Comparison of ENCODE assay signal across 8 cellular contexts in genomic region chr21:37074546-37074945, GRCh38. TPM values are rescaled to one million over a fixed set of nuclear protein-coding genes. Genes with fewer than 3 reads are reported as not detected.
A peak's percentile ranks its signal among the peaks of the same experiment; 100 is the strongest.
DNase-seq lines count a peak whose midpoint lies in the region; ATAC-seq, FAIRE-seq and TF ChIP-seq lines count a peak whose summit lies in the region.

No MANE protein-coding gene starts in this region.

- ATAC-seq in K562 = no peak
- no peak for ATAC-seq in HG02870 (IDR thresholded peaks at IDR 0.05; ENCODE audit: unreplicated experiment)

- no peaks in the 10 kb centered on the region for H3K9me1 ChIP-seq in K562 (ENCODE audit: control insufficient read depth, insufficient read depth, low read length)

- H3K27ac ChIP-seq in HEK293 (ENCODE audit: extremely low read depth, low read depth, low read length) = no peak overlapping the region
- peak overlapping the region; percentile 85; the same call in 1 of the 3 replicates for H3K27ac ChIP-seq in K562 (ENCODE audit: extremely low read depth, low read depth, low read length)
- H3K27ac ChIP-seq in mucosa of rectum (ENCODE audit: low read depth in 2 of 2, low read length in 2 of 2) = peak overlapping the region; percentile 98

- no peak for FAIRE-seq in K562 (lab: Jason Lieb, UNC)

- in situ Hi-C loops in K562 (cut with MboI) = no loop called here

- CTCF ChIA-PET in AG04449 (lab: Yijun Ruan, JAX) (interaction anchor here (1.2 to 1.5 kb wide), 2 partner anchors 13 to 96 kb away, joined by 5 read pairs; no protein-coding TSS in a partner anchor), HEK293 (lab: Yijun Ruan, JAX) (interaction anchor here (0.6 to 1.1 kb wide), 4 partner anchors 12 to 98 kb away, joined by 3 to 4 read pairs (median 4); no protein-coding TSS in a partner anchor), K562 (lab: Yijun Ruan, JAX; ENCODE audit: low intra/inter-chr PET ratio) (no interaction called here)

- POLR2A ChIA-PET in AG04449 (lab: Yijun Ruan, JAX) (no interaction called here), HEK293 (lab: Yijun Ruan, JAX) (no interaction called here), K562 (lab: Yijun Ruan, JAX) (interaction anchor here (1.3 to 1.6 kb wide), 2 partner anchors 12 to 104 kb away, joined by 3 read pairs; no protein-coding TSS in a partner anchor)

- no peak for TF ChIP-seq RAD21 in K562 (CRISPR knock-in tag; conservative IDR thresholded peaks at IDR 0.05 in 1 of 2, IDR thresholded peaks at IDR 0.05 in 1 of 2)

- H3K4me3 ChIP-seq in AG04449 (ENCODE audit: low read depth, low read length) (peak overlapping the region; percentile 96), HEK293 (ENCODE audit: low read depth, low read length) (peak overlapping the region; percentile 75), K562 (peak overlapping the region; percentile 69), mucosa of rectum (ENCODE audit: low read length in 2 of 2) (peak overlapping the region; percentile 96 to 99)

- peak overlapping the region; percentile 88; the same call in 1 of the 2 replicates for H2AFZ ChIP-seq in K562 (ENCODE audit: low read depth, low read length)

- WGBS in K562 (ENCODE audit: insufficient coverage, low coverage, missing lambda C conversion rate) = 4% methylated on average over 9 of the region's 9 CpGs

- H3K4me2 ChIP-seq in K562 (ENCODE audit: insufficient read depth, low read length) = peak overlapping the region; percentile 92

- intact Hi-C loops in K562 (cut with micrococcal nuclease) = no loop called here

- peaks cover 78% of the 10 kb centered on the region for H3K79me2 ChIP-seq in K562 (ENCODE audit: control insufficient read depth, insufficient read depth, low read length)

- no peak for TF ChIP-seq EP300 in K562 (IDR thresholded peaks at IDR 0.05; ENCODE audit: low read length)

- TF ChIP-seq CTCF in AG04449 (IDR thresholded peaks at IDR 0.05; ENCODE audit: insufficient read depth, low read length, missing control alignments) = no peak
- TF ChIP-seq CTCF in HEK293 (tag by site-specific recombination; IDR thresholded peaks at IDR 0.05) = no peak
- no peak for TF ChIP-seq CTCF in K562 (IDR thresholded peaks at IDR 0.05 in 2 of 3, conservative IDR thresholded peaks at IDR 0.05 in 1 of 3; ENCODE audit: insufficient read depth in 2 of 3, low read depth in 1 of 3, low read length in 3 of 3)

- H3K36me3 ChIP-seq in HEK293 (ENCODE audit: control insufficient read depth in 2 of 2, insufficient read depth in 1 of 2, low read length in 2 of 2) = peaks cover 0 to 10% of the 10 kb centered on the region in 2 experiments; a peak in 2 of 3 replicates
- H3K36me3 ChIP-seq in K562 (ENCODE audit: control insufficient read depth, insufficient read depth, low read length) = peaks cover 12% of the 10 kb centered on the region; the same call in 1 of the 3 replicates
- no peaks in the 10 kb centered on the region for H3K36me3 ChIP-seq in mucosa of rectum (ENCODE audit: control insufficient read depth in 2 of 2, insufficient read depth in 2 of 2, low read length in 2 of 2)

- H3K4me1 ChIP-seq in HEK293 (ENCODE audit: control insufficient read depth, insufficient read depth, low read length) (0 out of 2 replicates have a peak, but pooled peaks cover 6% of the 10 kb centered on the region), K562 (replicated peaks in 1 of 2; ENCODE audit: control insufficient read depth in 2 of 2, insufficient read depth in 2 of 2, low read length in 2 of 2) (peaks cover 15 to 26% of the 10 kb centered on the region in 2 experiments; a peak in 4 of 5 replicates), mucosa of rectum (ENCODE audit: control insufficient read depth in 2 of 2, insufficient read depth in 2 of 2, low read length in 2 of 2) (peaks cover 16 to 18% of the 10 kb centered on the region in 2 donors)

- TF ChIP-seq POLR2A in K562 (conservative IDR thresholded peaks at IDR 0.05) = no peak

- no TSS peak for BruUV-seq in K562 (replicated peaks; lab: Mats Ljungman, UMichigan)

- H3K9me3 ChIP-seq in HEK293 (ENCODE audit: control insufficient read depth, insufficient read depth, low read depth, low read length) (no peaks in the 10 kb centered on the region), K562 (replicated peaks; ENCODE audit: control insufficient read depth, insufficient read depth, low read depth, low read length) (no peaks in the 10 kb centered on the region), mucosa of rectum (ENCODE audit: control insufficient read depth in 2 of 2, low read length in 2 of 2) (no peaks in the 10 kb centered on the region)

- H3K27me3 ChIP-seq in K562 (ENCODE audit: control insufficient read depth in 2 of 2, insufficient read depth in 2 of 2, low read length in 2 of 2) (no peaks in the 10 kb centered on the region), mucosa of rectum (ENCODE audit: control insufficient read depth in 2 of 2, insufficient read depth in 2 of 2, low read length in 2 of 2) (no peaks in the 10 kb centered on the region)

- H3K9ac ChIP-seq in K562 (ENCODE audit: insufficient read depth in 1 of 2, low read depth in 2 of 2, low read length in 2 of 2) (peak overlapping the region; percentile 82 to 99; a peak in 3 of 4 replicates), mucosa of rectum (ENCODE audit: low read depth in 1 of 2, low read length in 2 of 2) (peak overlapping the region; percentile 93 to 97)

- H4K20me1 ChIP-seq in K562 (replicated peaks; ENCODE audit: control insufficient read depth, insufficient read depth, low read length) = peaks cover 10% of the 10 kb centered on the region; the same call in 1 of the 2 replicates

- no peak for DNase-seq in AG04449 (ENCODE audit: low read depth, low spot score)
- DNase-seq in K562 (ENCODE audit: extremely low read depth in 1 of 4, low spot score in 3 of 4) = peak in 1 of 4 experiments; percentile 37
- DNase-seq in SW480 (ENCODE audit: low spot score) = no peak
- no peak for DNase-seq in NCI-H1048 (lab: John Stamatoyannopoulos, UW)
- no peak for DNase-seq in COLO829 (ENCODE audit: low spot score)

TF ChIP-seq in HEK293, 187 proteins besides CTCF, POLR2A, EP300 and RAD21 (continues in another document):
- TF ChIP-seq ZNF626 (tag by site-specific recombination; IDR thresholded peaks at IDR 0.05) = no peak

TF ChIP-seq in K562, 482 proteins besides CTCF, POLR2A, EP300 and RAD21:
- TF ChIP-seq CEBPG (CRISPR knock-in tag; IDR thresholded peaks at IDR 0.05) = no peak
- 0 out of 4 replicates have a peak, but pooled peaks of 1 of the 2 experiments have one; percentile 12 for TF ChIP-seq CEBPG (tag; conservative IDR thresholded peaks at IDR 0.05 in 1 of 2, IDR thresholded peaks at IDR 0.05 in 1 of 2)
- no peak for TF ChIP-seq TAF9B (IDR thresholded peaks at IDR 0.05; ENCODE audit: partially characterized antibody)
- peak; percentile 22; the same call in 1 of the 2 replicates for TF ChIP-seq CEBPB (tag; IDR thresholded peaks at IDR 0.05)
- TF ChIP-seq GTF2E2 (tag; IDR thresholded peaks at IDR 0.05) = no peak
- TF ChIP-seq ZNF644 (tag; IDR thresholded peaks at IDR 0.05; ENCODE audit: low read depth) = no peak
- no peak for TF ChIP-seq ZNF699 (CRISPR knock-in tag; IDR thresholded peaks at IDR 0.05; ENCODE audit: insufficient replicate concordance)

RNA-seq across cellular contexts. Expression of gene TTC3, which starts 1.5 kb away (rescaled TPM):
- 68.3 and 340 TPM in 2 replicates for total RNA-seq in K562 (2011; cell fraction: chromatin; rRNA removed; ENCODE audit: low replicate concordance)
- total RNA-seq in K562 (2011; cell fraction: nucleolus; rRNA removed) = 36.7 and 62.0 TPM in 2 replicates
- 111 and 148 TPM in 2 replicates for total RNA-seq in K562 (2011; cell fraction: nucleoplasm; rRNA removed)
- 92.0 and 120 TPM in 2 replicates for total RNA-seq in K562 (2014; rRNA removed)
- total RNA-seq in K562 (2014; rRNA removed; fragmentation: Illumina TruSeq; extraction: Trizol) = 76.9 and 79.7 TPM in 2 replicates
- total RNA-seq in K562 (2015; rRNA removed; fragmentation: Illumina TruSeq; extraction: Trizol) = 78.7 and 84.1 TPM in 2 replicates
- total RNA-seq in K562 (2021) = 70.2 and 72.3 TPM in 2 replicates
- polyA plus RNA-seq in K562 (2011; rRNA removed) = 50.9 and 55.2 TPM in 2 replicates
- 23.6 and 27.3 TPM in 2 replicates for polyA plus RNA-seq in K562 (2011; cell fraction: cytosol; rRNA removed)
- 76.0 and 95.6 TPM in 2 replicates for polyA plus RNA-seq in K562 (2011; cell fraction: nucleus; rRNA removed)
- polyA plus RNA-seq in K562 (2012) = 39.0 and 63.6 TPM in 2 replicates
- 55.2 and 59.5 TPM in 2 replicates for polyA plus RNA-seq in K562 (2014; fragmentation: Illumina TruSeq; extraction: Trizol)
- polyA plus RNA-seq in K562 (2014; fragmentation: Nextera tagmentation; extraction: Ambion mirVana) = 10 to 100 TPM; 17.5 to 20.2 TPM
- 43.8 and 45.5 TPM in 2 replicates for polyA plus RNA-seq in K562 (2014; rRNA removed)
- polyA minus RNA-seq in K562 (2011; rRNA and poly(A)+ RNA removed) = 113 and 162 TPM in 2 replicates
- 61.4 and 64.4 TPM in 2 replicates for polyA minus RNA-seq in K562 (2011; cell fraction: cytosol; rRNA and poly(A)+ RNA removed)
- polyA minus RNA-seq in K562 (2011; cell fraction: nucleus; rRNA and poly(A)+ RNA removed) = 81.3 and 164 TPM in 2 replicates

RNA-seq across cellular contexts. Expression of gene PIGP, which starts 1.7 kb away (rescaled TPM):
- 14.7 and 23.3 TPM in 2 replicates for total RNA-seq in K562 (2011; cell fraction: chromatin; rRNA removed; ENCODE audit: low replicate concordance)
- total RNA-seq in K562 (2011; cell fraction: nucleolus; rRNA removed) = 11.3 and 13.5 TPM in 2 replicates
- 22.6 and 23.7 TPM in 2 replicates for total RNA-seq in K562 (2011; cell fraction: nucleoplasm; rRNA removed)
- 18.3 and 23.3 TPM in 2 replicates for total RNA-seq in K562 (2014; rRNA removed)
- 33.9 and 41.4 TPM in 2 replicates for total RNA-seq in K562 (2014; rRNA removed; fragmentation: Illumina TruSeq; extraction: Trizol)
- total RNA-seq in K562 (2015; rRNA removed; fragmentation: Illumina TruSeq; extraction: Trizol) = 28.6 and 35.6 TPM in 2 replicates
- total RNA-seq in K562 (2021) = 26.3 and 33.2 TPM in 2 replicates
- polyA plus RNA-seq in K562 (2011; rRNA removed) = 61.5 and 72.1 TPM in 2 replicates
- 19.3 and 44.8 TPM in 2 replicates for polyA plus RNA-seq in K562 (2011; cell fraction: cytosol; rRNA removed)
- polyA plus RNA-seq in K562 (2011; cell fraction: nucleus; rRNA removed) = 16.6 and 25.9 TPM in 2 replicates
- polyA plus RNA-seq in K562 (2012) = 35.4 and 65.1 TPM in 2 replicates
- polyA plus RNA-seq in K562 (2014; fragmentation: Illumina TruSeq; extraction: Trizol) = 40.8 and 50.0 TPM in 2 replicates
- polyA plus RNA-seq in K562 (2014; fragmentation: Nextera tagmentation; extraction: Ambion mirVana) = 100 to 1,000 TPM; 108 to 122 TPM
- 25.7 and 36.0 TPM in 2 replicates for polyA plus RNA-seq in K562 (2014; rRNA removed)
- polyA minus RNA-seq in K562 (2011; rRNA and poly(A)+ RNA removed) = 20.4 and 27.9 TPM in 2 replicates
- polyA minus RNA-seq in K562 (2011; cell fraction: cytosol; rRNA and poly(A)+ RNA removed) = 6.1 and 13.9 TPM in 2 replicates
- 9.2 and 12.9 TPM in 2 replicates for polyA minus RNA-seq in K562 (2011; cell fraction: nucleus; rRNA and poly(A)+ RNA removed)
